In the genomic region with DNA sequence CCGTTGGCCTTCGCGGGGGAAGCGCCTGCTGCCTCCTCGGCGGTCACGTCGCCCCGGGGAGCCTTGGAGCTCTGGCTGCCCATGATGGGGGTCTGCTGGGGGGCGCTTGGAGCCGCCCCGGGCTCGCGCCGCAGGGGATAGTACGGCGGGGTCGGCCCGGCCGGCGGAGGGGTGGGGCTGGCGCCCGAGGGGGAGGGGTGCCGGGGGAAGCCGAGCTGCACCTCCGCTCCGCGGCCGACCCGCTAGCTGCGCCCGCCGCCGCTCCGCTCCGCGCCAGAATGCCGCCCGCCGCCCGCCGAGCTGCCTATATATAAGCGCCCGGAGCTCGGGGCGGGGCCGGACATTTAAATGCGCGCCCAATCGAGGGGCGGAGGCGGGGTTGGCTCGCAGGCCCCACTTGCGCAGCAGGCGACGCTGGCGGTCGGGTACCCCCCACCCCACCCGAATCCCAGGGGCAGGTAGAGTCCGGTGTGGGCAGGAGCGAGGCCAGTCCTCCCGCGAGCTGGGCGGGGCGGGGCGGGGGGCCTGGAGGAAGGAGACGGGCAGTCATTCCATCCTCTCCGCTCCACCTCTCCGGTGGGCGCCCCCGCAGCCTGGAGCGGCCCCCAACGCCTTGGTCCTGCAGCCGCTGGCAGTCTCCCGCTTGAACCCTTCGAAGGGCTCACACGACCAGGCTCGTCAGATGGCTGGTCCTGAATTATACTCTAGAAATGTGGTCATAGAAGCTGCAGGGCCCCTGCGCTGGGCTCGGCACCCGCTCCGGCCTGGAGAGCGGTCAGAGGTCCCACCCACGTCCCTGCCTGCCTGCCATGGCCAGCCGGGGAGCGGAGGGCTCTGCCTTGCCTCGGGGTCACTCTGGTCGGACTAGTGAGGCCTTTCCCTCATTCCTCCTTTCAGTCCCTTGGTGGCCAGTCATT, we compare ENCODE assay signal across 1 cellular context.
TF ChIP-seq lines count a peak whose summit lies in the region.

A gene with protein sequence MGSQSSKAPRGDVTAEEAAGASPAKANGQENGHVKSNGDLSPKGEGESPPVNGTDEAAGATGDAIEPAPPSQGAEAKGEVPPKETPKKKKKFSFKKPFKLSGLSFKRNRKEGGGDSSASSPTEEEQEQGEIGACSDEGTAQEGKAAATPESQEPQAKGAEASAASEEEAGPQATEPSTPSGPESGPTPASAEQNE (minus strand): TSS at position 283 of the 917 bp plus-strand sequence. CDS start 200 bp downstream, at position 83.

TF ChIP-seq in HepG2, 621 proteins besides CTCF, POLR2A, EP300 and RAD21 (continued from another document and continues in another):
- TF ChIP-seq ZNF121 (CRISPR knock-in tag; IDR thresholded peaks at IDR 0.05) (peak; percentile 24; the same call in 1 of the 2 replicates), HDAC6 (IDR thresholded peaks at IDR 0.05; ENCODE audit: low read depth, low read length) (no peak), BCL6 (CRISPR knock-in tag; IDR thresholded peaks at IDR 0.05) (no peak), ZNF234 (CRISPR knock-in tag; conservative IDR thresholded peaks at IDR 0.05) (no peak), ISX (CRISPR knock-in tag; conservative IDR thresholded peaks at IDR 0.05) (no peak), TRIM24 (CRISPR knock-in tag; IDR thresholded peaks at IDR 0.05) (no peak), MED13 (CRISPR knock-in tag; IDR thresholded peaks at IDR 0.05) (no peak), ZNF3 (CRISPR knock-in tag; IDR thresholded peaks at IDR 0.05) (no peak), ZNF33A (CRISPR knock-in tag; IDR thresholded peaks at IDR 0.05; ENCODE audit: borderline replicate concordance) (no peak), KLF6 (CRISPR knock-in tag; IDR thresholded peaks at IDR 0.05) (peak; percentile 85), MLLT10 (CRISPR knock-in tag; IDR thresholded peaks at IDR 0.05) (no peak), GLI4 (CRISPR knock-in tag; IDR thresholded peaks at IDR 0.05; ENCODE audit: borderline replicate concordance) (0 out of 2 replicates have a peak, but pooled peaks have one; percentile 38), SRSF4 (IDR thresholded peaks at IDR 0.05; ENCODE audit: low read depth, low read length, poor library complexity, severe bottlenecking) (peak; percentile 84), HOXA7 (CRISPR knock-in tag; IDR thresholded peaks at IDR 0.05) (no peak), KAT8 (CRISPR knock-in tag; IDR thresholded peaks at IDR 0.05) (peak; percentile 21; the same call in 1 of the 2 replicates), CCDC6 (CRISPR knock-in tag; IDR thresholded peaks at IDR 0.05) (no peak), HOXD1 (CRISPR knock-in tag; IDR thresholded peaks at IDR 0.05) (0 out of 2 replicates have a peak, but pooled peaks have one; percentile 15), ZNF331 (CRISPR knock-in tag; IDR thresholded peaks at IDR 0.05) (peak; percentile 32), ZNF124 (CRISPR knock-in tag; IDR thresholded peaks at IDR 0.05) (no peak)
- TF ChIP-seq, protein P1, sequence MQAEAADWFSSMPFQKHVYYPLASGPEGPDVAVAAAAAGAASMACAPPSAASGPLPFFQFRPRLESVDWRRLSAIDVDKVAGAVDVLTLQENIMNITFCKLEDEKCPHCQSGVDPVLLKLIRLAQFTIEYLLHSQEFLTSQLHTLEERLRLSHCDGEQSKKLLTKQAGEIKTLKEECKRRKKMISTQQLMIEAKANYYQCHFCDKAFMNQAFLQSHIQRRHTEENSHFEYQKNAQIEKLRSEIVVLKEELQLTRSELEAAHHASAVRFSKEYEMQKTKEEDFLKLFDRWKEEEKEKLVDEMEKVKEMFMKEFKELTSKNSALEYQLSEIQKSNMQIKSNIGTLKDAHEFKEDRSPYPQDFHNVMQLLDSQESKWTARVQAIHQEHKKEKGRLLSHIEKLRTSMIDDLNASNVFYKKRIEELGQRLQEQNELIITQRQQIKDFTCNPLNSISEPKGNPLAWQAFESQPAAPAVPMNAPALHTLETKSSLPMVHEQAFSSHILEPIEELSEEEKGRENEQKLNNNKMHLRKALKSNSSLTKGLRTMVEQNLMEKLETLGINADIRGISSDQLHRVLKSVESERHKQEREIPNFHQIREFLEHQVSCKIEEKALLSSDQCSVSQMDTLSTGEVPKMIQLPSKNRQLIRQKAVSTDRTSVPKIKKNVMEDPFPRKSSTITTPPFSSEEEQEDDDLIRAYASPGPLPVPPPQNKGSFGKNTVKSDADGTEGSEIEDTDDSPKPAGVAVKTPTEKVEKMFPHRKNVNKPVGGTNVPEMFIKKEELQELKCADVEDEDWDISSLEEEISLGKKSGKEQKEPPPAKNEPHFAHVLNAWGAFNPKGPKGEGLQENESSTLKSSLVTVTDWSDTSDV (CRISPR knock-in tag; IDR thresholded peaks at IDR 0.05): no peak
- TF ChIP-seq, protein P2, sequence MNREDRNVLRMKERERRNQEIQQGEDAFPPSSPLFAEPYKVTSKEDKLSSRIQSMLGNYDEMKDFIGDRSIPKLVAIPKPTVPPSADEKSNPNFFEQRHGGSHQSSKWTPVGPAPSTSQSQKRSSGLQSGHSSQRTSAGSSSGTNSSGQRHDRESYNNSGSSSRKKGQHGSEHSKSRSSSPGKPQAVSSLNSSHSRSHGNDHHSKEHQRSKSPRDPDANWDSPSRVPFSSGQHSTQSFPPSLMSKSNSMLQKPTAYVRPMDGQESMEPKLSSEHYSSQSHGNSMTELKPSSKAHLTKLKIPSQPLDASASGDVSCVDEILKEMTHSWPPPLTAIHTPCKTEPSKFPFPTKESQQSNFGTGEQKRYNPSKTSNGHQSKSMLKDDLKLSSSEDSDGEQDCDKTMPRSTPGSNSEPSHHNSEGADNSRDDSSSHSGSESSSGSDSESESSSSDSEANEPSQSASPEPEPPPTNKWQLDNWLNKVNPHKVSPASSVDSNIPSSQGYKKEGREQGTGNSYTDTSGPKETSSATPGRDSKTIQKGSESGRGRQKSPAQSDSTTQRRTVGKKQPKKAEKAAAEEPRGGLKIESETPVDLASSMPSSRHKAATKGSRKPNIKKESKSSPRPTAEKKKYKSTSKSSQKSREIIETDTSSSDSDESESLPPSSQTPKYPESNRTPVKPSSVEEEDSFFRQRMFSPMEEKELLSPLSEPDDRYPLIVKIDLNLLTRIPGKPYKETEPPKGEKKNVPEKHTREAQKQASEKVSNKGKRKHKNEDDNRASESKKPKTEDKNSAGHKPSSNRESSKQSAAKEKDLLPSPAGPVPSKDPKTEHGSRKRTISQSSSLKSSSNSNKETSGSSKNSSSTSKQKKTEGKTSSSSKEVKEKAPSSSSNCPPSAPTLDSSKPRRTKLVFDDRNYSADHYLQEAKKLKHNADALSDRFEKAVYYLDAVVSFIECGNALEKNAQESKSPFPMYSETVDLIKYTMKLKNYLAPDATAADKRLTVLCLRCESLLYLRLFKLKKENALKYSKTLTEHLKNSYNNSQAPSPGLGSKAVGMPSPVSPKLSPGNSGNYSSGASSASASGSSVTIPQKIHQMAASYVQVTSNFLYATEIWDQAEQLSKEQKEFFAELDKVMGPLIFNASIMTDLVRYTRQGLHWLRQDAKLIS (CRISPR knock-in tag; IDR thresholded peaks at IDR 0.05): no peak
- TF ChIP-seq, protein P3, sequence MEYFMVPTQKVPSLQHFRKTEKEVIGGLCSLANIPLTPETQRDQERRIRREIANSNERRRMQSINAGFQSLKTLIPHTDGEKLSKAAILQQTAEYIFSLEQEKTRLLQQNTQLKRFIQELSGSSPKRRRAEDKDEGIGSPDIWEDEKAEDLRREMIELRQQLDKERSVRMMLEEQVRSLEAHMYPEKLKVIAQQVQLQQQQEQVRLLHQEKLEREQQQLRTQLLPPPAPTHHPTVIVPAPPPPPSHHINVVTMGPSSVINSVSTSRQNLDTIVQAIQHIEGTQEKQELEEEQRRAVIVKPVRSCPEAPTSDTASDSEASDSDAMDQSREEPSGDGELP (IDR thresholded peaks at IDR 0.05; ENCODE audit: borderline replicate concordance, low read depth): peak; percentile 16; the same call in 1 of the 2 replicates
- TF ChIP-seq, protein P4, sequence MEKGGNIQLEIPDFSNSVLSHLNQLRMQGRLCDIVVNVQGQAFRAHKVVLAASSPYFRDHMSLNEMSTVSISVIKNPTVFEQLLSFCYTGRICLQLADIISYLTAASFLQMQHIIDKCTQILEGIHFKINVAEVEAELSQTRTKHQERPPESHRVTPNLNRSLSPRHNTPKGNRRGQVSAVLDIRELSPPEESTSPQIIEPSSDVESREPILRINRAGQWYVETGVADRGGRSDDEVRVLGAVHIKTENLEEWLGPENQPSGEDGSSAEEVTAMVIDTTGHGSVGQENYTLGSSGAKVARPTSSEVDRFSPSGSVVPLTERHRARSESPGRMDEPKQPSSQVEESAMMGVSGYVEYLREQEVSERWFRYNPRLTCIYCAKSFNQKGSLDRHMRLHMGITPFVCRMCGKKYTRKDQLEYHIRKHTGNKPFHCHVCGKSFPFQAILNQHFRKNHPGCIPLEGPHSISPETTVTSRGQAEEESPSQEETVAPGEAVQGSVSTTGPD (CRISPR knock-in tag; IDR thresholded peaks at IDR 0.05): no peak
- TF ChIP-seq, protein P5, sequence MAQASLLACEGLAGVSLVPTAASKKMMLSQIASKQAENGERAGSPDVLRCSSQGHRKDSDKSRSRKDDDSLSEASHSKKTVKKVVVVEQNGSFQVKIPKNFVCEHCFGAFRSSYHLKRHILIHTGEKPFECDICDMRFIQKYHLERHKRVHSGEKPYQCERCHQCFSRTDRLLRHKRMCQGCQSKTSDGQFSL (CRISPR knock-in tag; IDR thresholded peaks at IDR 0.05): 0 out of 2 replicates have a peak, but pooled peaks have one; percentile 43
- TF ChIP-seq, protein P6, sequence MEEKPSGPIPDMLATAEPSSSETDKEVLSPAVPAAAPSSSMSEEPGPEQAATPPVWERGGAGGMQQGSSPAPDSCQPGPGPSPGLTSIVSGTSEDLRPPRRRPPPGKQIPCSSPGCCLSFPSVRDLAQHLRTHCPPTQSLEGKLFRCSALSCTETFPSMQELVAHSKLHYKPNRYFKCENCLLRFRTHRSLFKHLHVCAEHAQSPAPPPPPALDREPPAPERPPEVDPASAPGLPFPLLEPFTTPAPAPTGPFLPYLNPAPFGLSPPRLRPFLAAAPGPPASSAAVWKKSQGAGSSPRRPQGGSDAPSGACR (CRISPR knock-in tag; IDR thresholded peaks at IDR 0.05): 0 out of 2 replicates have a peak, but pooled peaks have one; percentile 25
- TF ChIP-seq, protein P7, sequence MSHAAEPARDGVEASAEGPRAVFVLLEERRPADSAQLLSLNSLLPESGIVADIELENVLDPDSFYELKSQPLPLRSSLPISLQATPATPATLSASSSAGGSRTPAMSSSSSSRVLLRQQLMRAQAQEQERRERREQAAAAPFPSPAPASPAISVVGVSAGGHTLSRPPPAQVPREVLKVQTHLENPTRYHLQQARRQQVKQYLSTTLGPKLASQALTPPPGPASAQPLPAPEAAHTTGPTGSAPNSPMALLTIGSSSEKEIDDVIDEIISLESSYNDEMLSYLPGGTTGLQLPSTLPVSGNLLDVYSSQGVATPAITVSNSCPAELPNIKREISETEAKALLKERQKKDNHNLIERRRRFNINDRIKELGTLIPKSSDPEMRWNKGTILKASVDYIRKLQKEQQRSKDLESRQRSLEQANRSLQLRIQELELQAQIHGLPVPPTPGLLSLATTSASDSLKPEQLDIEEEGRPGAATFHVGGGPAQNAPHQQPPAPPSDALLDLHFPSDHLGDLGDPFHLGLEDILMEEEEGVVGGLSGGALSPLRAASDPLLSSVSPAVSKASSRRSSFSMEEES (CRISPR knock-in tag; IDR thresholded peaks at IDR 0.05): no peak
- TF ChIP-seq, protein P8, sequence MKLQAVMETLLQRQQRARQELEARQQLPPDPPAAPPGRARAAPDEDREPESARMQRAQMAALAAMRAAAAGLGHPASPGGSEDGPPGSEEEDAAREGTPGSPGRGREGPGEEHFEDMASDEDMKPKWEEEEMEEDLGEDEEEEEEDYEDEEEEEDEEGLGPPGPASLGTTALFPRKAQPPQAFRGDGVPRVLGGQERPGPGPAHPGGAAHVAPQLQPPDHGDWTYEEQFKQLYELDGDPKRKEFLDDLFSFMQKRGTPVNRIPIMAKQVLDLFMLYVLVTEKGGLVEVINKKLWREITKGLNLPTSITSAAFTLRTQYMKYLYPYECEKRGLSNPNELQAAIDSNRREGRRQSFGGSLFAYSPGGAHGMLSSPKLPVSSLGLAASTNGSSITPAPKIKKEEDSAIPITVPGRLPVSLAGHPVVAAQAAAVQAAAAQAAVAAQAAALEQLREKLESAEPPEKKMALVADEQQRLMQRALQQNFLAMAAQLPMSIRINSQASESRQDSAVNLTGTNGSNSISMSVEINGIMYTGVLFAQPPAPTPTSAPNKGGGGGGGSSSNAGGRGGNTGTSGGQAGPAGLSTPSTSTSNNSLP (IDR thresholded peaks at IDR 0.05; ENCODE audit: low read depth, low read length): no peak
- TF ChIP-seq, protein P9, sequence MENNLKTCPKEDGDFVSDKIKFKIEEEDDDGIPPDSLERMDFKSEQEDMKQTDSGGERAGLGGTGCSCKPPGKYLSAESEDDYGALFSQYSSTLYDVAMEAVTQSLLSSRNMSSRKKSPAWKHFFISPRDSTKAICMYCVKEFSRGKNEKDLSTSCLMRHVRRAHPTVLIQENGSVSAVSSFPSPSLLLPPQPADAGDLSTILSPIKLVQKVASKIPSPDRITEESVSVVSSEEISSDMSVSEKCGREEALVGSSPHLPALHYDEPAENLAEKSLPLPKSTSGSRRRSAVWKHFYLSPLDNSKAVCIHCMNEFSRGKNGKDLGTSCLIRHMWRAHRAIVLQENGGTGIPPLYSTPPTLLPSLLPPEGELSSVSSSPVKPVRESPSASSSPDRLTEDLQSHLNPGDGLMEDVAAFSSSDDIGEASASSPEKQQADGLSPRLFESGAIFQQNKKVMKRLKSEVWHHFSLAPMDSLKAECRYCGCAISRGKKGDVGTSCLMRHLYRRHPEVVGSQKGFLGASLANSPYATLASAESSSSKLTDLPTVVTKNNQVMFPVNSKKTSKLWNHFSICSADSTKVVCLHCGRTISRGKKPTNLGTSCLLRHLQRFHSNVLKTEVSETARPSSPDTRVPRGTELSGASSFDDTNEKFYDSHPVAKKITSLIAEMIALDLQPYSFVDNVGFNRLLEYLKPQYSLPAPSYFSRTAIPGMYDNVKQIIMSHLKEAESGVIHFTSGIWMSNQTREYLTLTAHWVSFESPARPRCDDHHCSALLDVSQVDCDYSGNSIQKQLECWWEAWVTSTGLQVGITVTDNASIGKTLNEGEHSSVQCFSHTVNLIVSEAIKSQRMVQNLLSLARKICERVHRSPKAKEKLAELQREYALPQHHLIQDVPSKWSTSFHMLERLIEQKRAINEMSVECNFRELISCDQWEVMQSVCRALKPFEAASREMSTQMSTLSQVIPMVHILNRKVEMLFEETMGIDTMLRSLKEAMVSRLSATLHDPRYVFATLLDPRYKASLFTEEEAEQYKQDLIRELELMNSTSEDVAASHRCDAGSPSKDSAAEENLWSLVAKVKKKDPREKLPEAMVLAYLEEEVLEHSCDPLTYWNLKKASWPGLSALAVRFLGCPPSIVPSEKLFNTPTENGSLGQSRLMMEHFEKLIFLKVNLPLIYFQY (CRISPR knock-in tag; IDR thresholded peaks at IDR 0.05; ENCODE audit: borderline replicate concordance): no peak
- TF ChIP-seq, protein P10, sequence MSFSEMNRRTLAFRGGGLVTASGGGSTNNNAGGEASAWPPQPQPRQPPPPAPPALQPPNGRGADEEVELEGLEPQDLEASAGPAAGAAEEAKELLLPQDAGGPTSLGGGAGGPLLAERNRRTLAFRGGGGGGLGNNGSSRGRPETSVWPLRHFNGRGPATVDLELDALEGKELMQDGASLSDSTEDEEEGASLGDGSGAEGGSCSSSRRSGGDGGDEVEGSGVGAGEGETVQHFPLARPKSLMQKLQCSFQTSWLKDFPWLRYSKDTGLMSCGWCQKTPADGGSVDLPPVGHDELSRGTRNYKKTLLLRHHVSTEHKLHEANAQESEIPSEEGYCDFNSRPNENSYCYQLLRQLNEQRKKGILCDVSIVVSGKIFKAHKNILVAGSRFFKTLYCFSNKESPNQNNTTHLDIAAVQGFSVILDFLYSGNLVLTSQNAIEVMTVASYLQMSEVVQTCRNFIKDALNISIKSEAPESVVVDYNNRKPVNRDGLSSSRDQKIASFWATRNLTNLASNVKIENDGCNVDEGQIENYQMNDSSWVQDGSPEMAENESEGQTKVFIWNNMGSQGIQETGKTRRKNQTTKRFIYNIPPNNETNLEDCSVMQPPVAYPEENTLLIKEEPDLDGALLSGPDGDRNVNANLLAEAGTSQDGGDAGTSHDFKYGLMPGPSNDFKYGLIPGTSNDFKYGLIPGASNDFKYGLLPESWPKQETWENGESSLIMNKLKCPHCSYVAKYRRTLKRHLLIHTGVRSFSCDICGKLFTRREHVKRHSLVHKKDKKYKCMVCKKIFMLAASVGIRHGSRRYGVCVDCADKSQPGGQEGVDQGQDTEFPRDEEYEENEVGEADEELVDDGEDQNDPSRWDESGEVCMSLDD (CRISPR knock-in tag; IDR thresholded peaks at IDR 0.05; ENCODE audit: borderline replicate concordance): no peak
